ENCODE assay signal across 15 cellular contexts in the genomic region with DNA sequence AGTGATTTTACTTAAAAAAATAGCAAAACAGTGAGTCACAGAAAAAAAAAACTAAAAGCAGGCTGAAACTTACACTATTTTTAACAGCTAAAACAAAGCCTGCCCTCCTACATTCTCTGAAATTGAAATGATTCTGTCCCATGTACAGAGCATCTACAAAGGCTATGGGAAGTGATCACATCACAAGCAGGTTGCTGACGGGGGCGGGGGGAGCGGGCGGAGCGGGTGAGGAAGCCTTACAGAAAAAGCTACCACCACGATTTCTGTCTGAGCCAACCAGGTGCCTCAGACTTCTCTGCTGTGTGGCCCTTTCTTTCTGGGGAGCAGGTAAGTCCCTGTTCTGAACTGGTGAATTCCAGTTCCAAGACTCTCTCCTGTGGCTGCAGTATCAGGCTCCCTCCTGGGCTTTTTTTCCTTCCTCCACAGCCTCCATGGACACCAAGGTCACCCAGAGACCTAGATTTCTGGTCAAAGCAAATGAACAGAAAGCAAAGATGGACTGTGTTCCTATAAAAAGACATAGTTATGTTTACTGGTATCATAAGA.
"Had no signal": no experiment of that assay in that cellular context is flagged by ENCODE, and none has a peak within 500 bp of the region (broad histone marks: within the 10 kb centered on the region; RNA-seq: fewer than 3 reads in every experiment).

No MANE protein-coding gene starts in this region.

- H3K4me1 ChIP-seq: parathyroid adenoma had no signal

- H3K27ac Mint-ChIP-seq: activated naive CD8-positive, alpha-beta T cell treated with anti-CD3 and anti-CD28 coated beads, Interleukin-2, amount 10 ng/mL, durations not matched to agents 7 days and 5 days; stimulated activated naive B cell treated with anti-CD40 and anti-IgM and Interleukin-4, amounts not matched to agents 10 μg/mL and 1 μg/mL and 100 μg/mL, for 72 hours; type B pancreatic cell; WTC11 had no signal

- H3K4me3 Mint-ChIP-seq: activated naive CD8-positive, alpha-beta T cell treated with anti-CD3 and anti-CD28 coated beads, Interleukin-2, amount 10 ng/mL, durations not matched to agents 7 days and 5 days; naive B cell; stimulated activated naive B cell treated with anti-CD40 and anti-IgM and Interleukin-4, amounts not matched to agents 10 μg/mL and 1 μg/mL and 100 μg/mL, for 72 hours; type B pancreatic cell; WTC11 had no signal

- H3K9me3 ChIP-seq: gastroesophageal sphincter had no signal

- H3K27ac ChIP-seq: gastroesophageal sphincter, parathyroid adenoma had no signal

- H3K9me3 Mint-ChIP-seq: activated naive CD8-positive, alpha-beta T cell treated with anti-CD3 and anti-CD28 coated beads, Interleukin-2, amount 10 ng/mL, durations not matched to agents 7 days and 5 days; naive B cell; stimulated activated naive B cell treated with anti-CD40 and anti-IgM and Interleukin-4, amounts not matched to agents 10 μg/mL and 1 μg/mL and 100 μg/mL, for 72 hours; type B pancreatic cell had no signal

- H3K36me3 Mint-ChIP-seq: activated naive CD8-positive, alpha-beta T cell treated with anti-CD3 and anti-CD28 coated beads, Interleukin-2, amount 10 ng/mL, durations not matched to agents 7 days and 5 days; naive B cell; stimulated activated naive B cell treated with anti-CD40 and anti-IgM and Interleukin-4, amounts not matched to agents 10 μg/mL and 1 μg/mL and 100 μg/mL, for 72 hours; type B pancreatic cell; WTC11 had no signal

- H3K36me3 ChIP-seq: gastroesophageal sphincter had no signal

- H3K4me3 ChIP-seq: gastroesophageal sphincter, lung had no signal

- DNase-seq: activated effector memory CD4-positive, alpha-beta T cell treated with Interleukin-2 at 50 U/mL for 16 hours; activated naive CD8-positive, alpha-beta T cell treated with anti-CD3 and anti-CD28 coated beads, Interleukin-2, amount 10 ng/mL, durations not matched to agents 7 days and 5 days; activated T-cell treated with anti-CD3 and anti-CD28 coated beads for 4 hours; cerebellar nuclear complex; dermis blood vessel endothelial cell; left cardiac atrium; midbrain; naive B cell; stimulated activated naive B cell treated with anti-CD40 and anti-IgM and Interleukin-4, amounts not matched to agents 10 μg/mL and 1 μg/mL and 100 μg/mL, for 72 hours; T-helper 9 cell had no signal

- ATAC-seq: gastroesophageal sphincter; left cardiac atrium; stimulated activated naive B cell treated with anti-CD40 and anti-IgM and Interleukin-4, amounts not matched to agents 10 μg/mL and 1 μg/mL and 100 μg/mL, for 72 hours; WTC11 had no signal
